In the genomic region with DNA sequence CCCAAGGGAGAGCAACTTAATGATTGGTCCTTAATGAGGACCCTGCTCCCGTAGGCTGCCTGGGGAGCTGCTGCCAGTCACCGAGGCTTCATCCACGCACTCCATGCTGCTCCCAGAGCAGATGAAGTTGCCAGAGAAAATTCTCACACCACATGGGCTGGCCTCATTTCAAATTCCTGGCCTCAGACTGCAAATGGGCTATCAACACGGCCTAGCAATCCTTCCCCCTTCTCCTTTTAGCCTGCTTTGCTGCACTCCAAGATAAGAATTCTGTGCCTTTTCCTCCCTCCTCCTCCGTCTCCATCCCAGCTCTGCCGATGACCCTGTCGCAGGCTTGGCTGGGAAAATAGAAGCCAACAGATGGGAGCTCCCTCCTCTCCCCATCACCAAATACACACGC, we compare ENCODE assay signal across 18 cellular contexts. TPM values are rescaled to one million over a fixed set of nuclear protein-coding genes. Genes with fewer than 3 reads are reported as not detected.
A peak's percentile ranks its signal among the peaks of the same experiment; 100 is the strongest.
DNase-seq lines count a peak whose midpoint lies in the region; ATAC-seq lines count a peak whose summit lies in the region.
"Had no signal": no experiment of that assay in that cellular context is flagged by ENCODE, and none has a peak within 500 bp of the region (broad histone marks: within the 10 kb centered on the region; RNA-seq: fewer than 3 reads in every experiment).

No MANE protein-coding gene starts in this region.

- intact Hi-C loops in Right ventricle myocardium superior (cut with DNase I), result no loop called here
- intact Hi-C loops in cardiac septum (cut with DNase I), result no loop called here
- intact Hi-C loops in left ventricle myocardium superior (cut with micrococcal nuclease), result no loop called here

- H3K27ac ChIP-seq in cingulate gyrus (ENCODE audit: low read depth, low read length) (peak overlapping the region; percentile 23), temporal lobe (ENCODE audit: low read depth, low read length) (peak overlapping the region; percentile 22)
- H3K27ac ChIP-seq: BLaER1 treated with 17β-estradiol and CSF1 and Interleukin-3, amounts not matched to agents 10 nM and 100 nM had no signal

- ATAC-seq in Right ventricle myocardium superior (ENCODE audit: poor library complexity) (peak; percentile 78), left ventricle myocardium superior (peak; percentile 82)
- ATAC-seq: Panc1 had no signal

- DNase-seq in Right ventricle myocardium superior, result no peak
- DNase-seq in cardiac septum (ENCODE audit: low spot score), result no peak
- peak; percentile 44 for DNase-seq in left ventricle myocardium superior
- DNase-seq in NCI-H2196 treated with DMSO at 0.1 percent for 48 hours (lab: John Stamatoyannopoulos, UW; ENCODE audit: unreplicated experiment), result no peak
- no peak for DNase-seq in NCI-H82 (lab: John Stamatoyannopoulos, UW)
- no peak for DNase-seq in ecto neural progenitor cell (ENCODE audit: low spot score)
- DNase-seq: CD8-positive, alpha-beta memory T cell; DMS79; H7; HFFc6; KG1; NCI-H1105 treated with DMSO at 0.1 percent for 48 hours; NCI-H187; NCI-H69 had no signal

RNA-seq across cellular contexts. Expression of a gene that starts 10.8 kb away (rescaled TPM):
- total RNA-seq in Right ventricle myocardium superior (240 TPM), cardiac septum (131 TPM), left ventricle myocardium superior (254 TPM), temporal lobe (18.7 TPM)

RNA-seq across cellular contexts. Expression of a gene that starts 42.7 kb away (rescaled TPM):
- total RNA-seq in Right ventricle myocardium superior, result 14.6 TPM
- 3.8 TPM for total RNA-seq in cardiac septum
- total RNA-seq in left ventricle myocardium superior, result 11.9 TPM
- total RNA-seq in temporal lobe, result 10.3 TPM
